11 cellular contexts compared by ENCODE assay signal in genomic region chr2:23452853-23453420, GRCh38.
DNase-seq lines count a peak whose midpoint lies in the region; ATAC-seq and TF ChIP-seq lines count a peak whose summit lies in the region.
"Had no signal": no experiment of that assay in that cellular context is flagged by ENCODE, and none has a peak within 500 bp of the region (broad histone marks: within the 10 kb centered on the region; RNA-seq: fewer than 3 reads in every experiment).

No MANE protein-coding gene starts in this region.

- CTCF ChIA-PET in T-cell (lab: Charles Lee), result interaction anchor here in 1 of 2 donors (1.2 kb wide), 1 partner anchor 80 kb away, joined by 3 read pairs; no protein-coding TSS in a partner anchor

- peaks cover 0 to 12% of the 10 kb centered on the region in 2 donors for H3K27me3 Mint-ChIP-seq in T-cell

- POLR2A ChIA-PET in T-cell (lab: Charles Lee), result no interaction called here

- H3K27ac Mint-ChIP-seq in T-cell, result peak overlapping the region; percentile 46 to 59

- peaks cover 9% of the 10 kb centered on the region for H3K4me1 ChIP-seq in left ventricle myocardium inferior

- ATAC-seq in HG02885 (IDR thresholded peaks at IDR 0.05; ENCODE audit: poor library complexity, unreplicated experiment) (peak; percentile 50), T-cell (replicated peaks in 1 of 4) (peak; percentile 70 to 92 (median 72))

- H3K4me3 ChIP-seq in left ventricle myocardium inferior, result no peak overlapping the region
- H3K4me3 ChIP-seq: heart right ventricle, SJSA1 had no signal

- TF ChIP-seq CTCF in left ventricle myocardium inferior (IDR thresholded peaks at IDR 0.05; ENCODE audit: borderline replicate concordance), result no peak

- DNase-seq in DMS153 (lab: John Stamatoyannopoulos, UW), result peak; percentile 24
- no peak for DNase-seq in DMS153 treated with DMSO at 0.1 percent for 48 hours (lab: John Stamatoyannopoulos, UW; ENCODE audit: unreplicated experiment)
- DNase-seq in T-cell, result peak in 32 of 34 experiments; percentile 5 to 75 (median 45)
- DNase-seq in iris pigment epithelial cell (ENCODE audit: low read depth), result peak; percentile 58
- no peak for DNase-seq in activated effector memory CD4-positive, alpha-beta T cell treated with Interleukin-2 at 50 U/mL for 16 hours
- no peak for DNase-seq in superior temporal gyrus (ENCODE audit: extremely low spot score)
- DNase-seq in left ventricle myocardium inferior, result no peak
- DNase-seq: heart right ventricle had no signal

- H3K36me3 Mint-ChIP-seq in T-cell, result no peaks in the 10 kb centered on the region

- H3K4me3 Mint-ChIP-seq in T-cell, result peak overlapping the region; percentile 5 to 78 (median 49)

- peaks cover 12% of the 10 kb centered on the region for H3K27me3 ChIP-seq in left ventricle myocardium inferior (ENCODE audit: low read depth)
- H3K27me3 ChIP-seq: SJSA1 had no signal

- H3K27ac ChIP-seq in left ventricle myocardium inferior (replicated peaks), result no peak overlapping the region
- H3K27ac ChIP-seq: 22Rv1, SJSA1 had no signal

- no peaks in the 10 kb centered on the region for H3K9me3 ChIP-seq in left ventricle myocardium inferior (replicated peaks)
- H3K9me3 ChIP-seq: heart right ventricle, SJSA1 had no signal

- no peaks in the 10 kb centered on the region for H3K9me3 Mint-ChIP-seq in T-cell

- peaks cover 29 to 44% (median 31%) of the 10 kb centered on the region in 3 donors for H3K4me1 Mint-ChIP-seq in T-cell

- intact Hi-C loops in left ventricle myocardium inferior (cut with micrococcal nuclease), result no loop called here

- H3K36me3 ChIP-seq in left ventricle myocardium inferior, result no peaks in the 10 kb centered on the region
- H3K36me3 ChIP-seq: heart right ventricle, SJSA1 had no signal

Comparison
In these comparisons a context has a peak if more than half of its experiments do, and no peak if none do; other contexts are left out.
1. DNase-seq: peak in DMS153 (single experiment), T-cell (32 of 34) and iris pigment epithelial cell (single experiment); none in DMS153 treated with DMSO at 0.1 percent for 48 hours (single experiment), activated effector memory CD4-positive, alpha-beta T cell treated with Interleukin-2 at 50 U/mL for 16 hours (single experiment), superior temporal gyrus (single experiment) and left ventricle myocardium inferior (single experiment).